1 cellular context compared by ENCODE assay signal in the genomic region with DNA sequence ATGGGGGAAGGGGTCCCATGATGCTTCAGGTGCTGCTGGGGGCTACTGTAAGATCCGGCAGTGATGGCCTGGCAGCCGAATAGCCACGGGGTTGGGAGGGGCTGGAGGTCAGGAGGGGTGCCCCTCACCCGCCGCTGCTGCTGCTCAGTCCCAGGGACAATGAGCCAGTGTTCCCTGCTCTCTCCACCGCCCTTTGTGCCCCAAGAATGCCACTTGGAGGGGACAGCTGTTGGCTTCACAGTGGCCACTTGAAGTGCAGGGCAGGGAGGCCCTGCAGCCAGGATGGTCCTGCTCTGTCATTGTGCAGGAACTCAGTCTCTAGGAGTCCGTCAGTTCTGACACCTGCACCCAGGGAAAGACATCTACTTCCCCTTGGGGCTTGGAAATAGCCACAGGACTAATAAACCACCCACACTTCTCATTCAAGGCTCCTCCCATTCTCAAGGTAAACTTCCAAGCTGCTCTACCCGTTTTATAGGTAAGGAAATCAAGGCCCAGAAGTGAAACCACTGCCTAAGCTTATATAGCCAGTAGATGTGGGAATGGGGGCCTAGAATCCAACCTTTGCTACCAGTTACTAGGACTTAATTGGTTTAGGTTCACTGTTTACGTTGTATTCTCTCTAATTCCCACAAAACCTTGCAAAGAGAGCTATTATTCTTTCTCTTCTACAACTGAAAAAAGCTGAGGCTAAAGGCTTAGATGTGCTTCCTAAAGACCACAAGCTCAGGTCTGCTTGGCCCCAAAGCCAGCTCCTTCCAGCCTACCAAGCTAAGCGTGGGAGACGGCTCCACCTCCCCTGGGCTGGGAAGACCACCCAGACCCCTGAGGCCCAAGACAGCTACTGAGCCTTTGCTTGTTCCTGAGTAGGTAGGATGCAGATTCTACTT.
TF ChIP-seq lines count a peak whose summit lies in the region.

No MANE protein-coding gene starts in this region.

TF ChIP-seq in HepG2, 621 proteins besides CTCF, POLR2A, EP300 and RAD21 (continued from another document):
- TF ChIP-seq CBFB (CRISPR knock-in tag; IDR thresholded peaks at IDR 0.05) (0 out of 2 replicates have a peak, but pooled peaks have one; percentile 26), SALL1 (CRISPR knock-in tag; IDR thresholded peaks at IDR 0.05) (peak; percentile 48; the same call in 1 of the 2 replicates), HNF4G (IDR thresholded peaks at IDR 0.05; ENCODE audit: borderline replicate concordance, low read depth, low read length) (peak; percentile 41; the same call in 1 of the 2 replicates), HNF4G (CRISPR knock-in tag; IDR thresholded peaks at IDR 0.05; ENCODE audit: borderline replicate concordance, low read depth) (no peak), TBX2 (CRISPR knock-in tag; IDR thresholded peaks at IDR 0.05; ENCODE audit: borderline replicate concordance) (peak; percentile 33; the same call in 1 of the 2 replicates), NR2F6 (IDR thresholded peaks at IDR 0.05) (peak; percentile 46; the same call in 1 of the 2 replicates), NR2F6 (CRISPR knock-in tag; IDR thresholded peaks at IDR 0.05) (peak; percentile 56; the same call in 1 of the 2 replicates), TOPORS (CRISPR knock-in tag; IDR thresholded peaks at IDR 0.05) (0 out of 2 replicates have a peak, but pooled peaks have one; percentile 12), SP1 (IDR thresholded peaks at IDR 0.05) (no peak), SP1 (CRISPR knock-in tag; IDR thresholded peaks at IDR 0.05) (peak; percentile 37)
- TF ChIP-seq, protein P1, sequence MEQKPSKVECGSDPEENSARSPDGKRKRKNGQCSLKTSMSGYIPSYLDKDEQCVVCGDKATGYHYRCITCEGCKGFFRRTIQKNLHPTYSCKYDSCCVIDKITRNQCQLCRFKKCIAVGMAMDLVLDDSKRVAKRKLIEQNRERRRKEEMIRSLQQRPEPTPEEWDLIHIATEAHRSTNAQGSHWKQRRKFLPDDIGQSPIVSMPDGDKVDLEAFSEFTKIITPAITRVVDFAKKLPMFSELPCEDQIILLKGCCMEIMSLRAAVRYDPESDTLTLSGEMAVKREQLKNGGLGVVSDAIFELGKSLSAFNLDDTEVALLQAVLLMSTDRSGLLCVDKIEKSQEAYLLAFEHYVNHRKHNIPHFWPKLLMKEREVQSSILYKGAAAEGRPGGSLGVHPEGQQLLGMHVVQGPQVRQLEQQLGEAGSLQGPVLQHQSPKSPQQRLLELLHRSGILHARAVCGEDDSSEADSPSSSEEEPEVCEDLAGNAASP (CRISPR knock-in tag; IDR thresholded peaks at IDR 0.05; ENCODE audit: borderline replicate concordance) = 0 out of 2 replicates have a peak, but pooled peaks have one; percentile 32
- TF ChIP-seq, protein P2, sequence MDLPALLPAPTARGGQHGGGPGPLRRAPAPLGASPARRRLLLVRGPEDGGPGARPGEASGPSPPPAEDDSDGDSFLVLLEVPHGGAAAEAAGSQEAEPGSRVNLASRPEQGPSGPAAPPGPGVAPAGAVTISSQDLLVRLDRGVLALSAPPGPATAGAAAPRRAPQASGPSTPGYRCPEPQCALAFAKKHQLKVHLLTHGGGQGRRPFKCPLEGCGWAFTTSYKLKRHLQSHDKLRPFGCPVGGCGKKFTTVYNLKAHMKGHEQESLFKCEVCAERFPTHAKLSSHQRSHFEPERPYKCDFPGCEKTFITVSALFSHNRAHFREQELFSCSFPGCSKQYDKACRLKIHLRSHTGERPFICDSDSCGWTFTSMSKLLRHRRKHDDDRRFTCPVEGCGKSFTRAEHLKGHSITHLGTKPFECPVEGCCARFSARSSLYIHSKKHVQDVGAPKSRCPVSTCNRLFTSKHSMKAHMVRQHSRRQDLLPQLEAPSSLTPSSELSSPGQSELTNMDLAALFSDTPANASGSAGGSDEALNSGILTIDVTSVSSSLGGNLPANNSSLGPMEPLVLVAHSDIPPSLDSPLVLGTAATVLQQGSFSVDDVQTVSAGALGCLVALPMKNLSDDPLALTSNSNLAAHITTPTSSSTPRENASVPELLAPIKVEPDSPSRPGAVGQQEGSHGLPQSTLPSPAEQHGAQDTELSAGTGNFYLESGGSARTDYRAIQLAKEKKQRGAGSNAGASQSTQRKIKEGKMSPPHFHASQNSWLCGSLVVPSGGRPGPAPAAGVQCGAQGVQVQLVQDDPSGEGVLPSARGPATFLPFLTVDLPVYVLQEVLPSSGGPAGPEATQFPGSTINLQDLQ (CRISPR knock-in tag; IDR thresholded peaks at IDR 0.05) = peak; percentile 24; the same call in 1 of the 2 replicates
- TF ChIP-seq, protein P3, sequence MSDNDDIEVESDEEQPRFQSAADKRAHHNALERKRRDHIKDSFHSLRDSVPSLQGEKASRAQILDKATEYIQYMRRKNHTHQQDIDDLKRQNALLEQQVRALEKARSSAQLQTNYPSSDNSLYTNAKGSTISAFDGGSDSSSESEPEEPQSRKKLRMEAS (IDR thresholded peaks at IDR 0.05) = 0 out of 2 replicates have a peak, but pooled peaks have one; percentile 18
- TF ChIP-seq, protein P4, sequence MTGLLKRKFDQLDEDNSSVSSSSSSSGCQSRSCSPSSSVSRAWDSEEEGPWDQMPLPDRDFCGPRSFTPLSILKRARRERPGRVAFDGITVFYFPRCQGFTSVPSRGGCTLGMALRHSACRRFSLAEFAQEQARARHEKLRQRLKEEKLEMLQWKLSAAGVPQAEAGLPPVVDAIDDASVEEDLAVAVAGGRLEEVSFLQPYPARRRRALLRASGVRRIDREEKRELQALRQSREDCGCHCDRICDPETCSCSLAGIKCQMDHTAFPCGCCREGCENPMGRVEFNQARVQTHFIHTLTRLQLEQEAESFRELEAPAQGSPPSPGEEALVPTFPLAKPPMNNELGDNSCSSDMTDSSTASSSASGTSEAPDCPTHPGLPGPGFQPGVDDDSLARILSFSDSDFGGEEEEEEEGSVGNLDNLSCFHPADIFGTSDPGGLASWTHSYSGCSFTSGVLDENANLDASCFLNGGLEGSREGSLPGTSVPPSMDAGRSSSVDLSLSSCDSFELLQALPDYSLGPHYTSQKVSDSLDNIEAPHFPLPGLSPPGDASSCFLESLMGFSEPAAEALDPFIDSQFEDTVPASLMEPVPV (CRISPR knock-in tag; IDR thresholded peaks at IDR 0.05) = 0 out of 2 replicates have a peak, but pooled peaks have one; percentile 64
- TF ChIP-seq, protein P5, sequence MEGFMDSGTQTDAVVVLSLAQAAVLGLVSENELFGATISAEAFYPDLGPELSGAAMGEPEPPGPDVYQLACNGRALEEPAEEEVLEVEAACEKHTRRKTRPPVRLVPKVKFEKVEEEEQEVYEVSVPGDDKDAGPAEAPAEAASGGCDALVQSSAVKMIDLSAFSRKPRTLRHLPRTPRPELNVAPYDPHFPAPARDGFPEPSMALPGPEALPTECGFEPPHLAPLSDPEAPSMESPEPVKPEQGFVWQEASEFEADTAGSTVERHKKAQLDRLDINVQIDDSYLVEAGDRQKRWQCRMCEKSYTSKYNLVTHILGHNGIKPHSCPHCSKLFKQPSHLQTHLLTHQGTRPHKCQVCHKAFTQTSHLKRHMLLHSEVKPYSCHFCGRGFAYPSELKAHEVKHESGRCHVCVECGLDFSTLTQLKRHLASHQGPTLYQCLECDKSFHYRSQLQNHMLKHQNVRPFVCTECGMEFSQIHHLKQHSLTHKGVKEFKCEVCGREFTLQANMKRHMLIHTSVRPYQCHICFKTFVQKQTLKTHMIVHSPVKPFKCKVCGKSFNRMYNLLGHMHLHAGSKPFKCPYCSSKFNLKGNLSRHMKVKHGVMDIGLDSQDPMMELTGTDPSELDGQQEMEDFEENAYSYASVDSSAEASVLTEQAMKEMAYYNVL (CRISPR knock-in tag; IDR thresholded peaks at IDR 0.05; ENCODE audit: borderline replicate concordance) = 0 out of 2 replicates have a peak, but pooled peaks have one; percentile 52
- TF ChIP-seq, protein P6, sequence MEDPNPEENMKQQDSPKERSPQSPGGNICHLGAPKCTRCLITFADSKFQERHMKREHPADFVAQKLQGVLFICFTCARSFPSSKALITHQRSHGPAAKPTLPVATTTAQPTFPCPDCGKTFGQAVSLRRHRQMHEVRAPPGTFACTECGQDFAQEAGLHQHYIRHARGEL (CRISPR knock-in tag; IDR thresholded peaks at IDR 0.05) = no peak
- TF ChIP-seq, protein P7, sequence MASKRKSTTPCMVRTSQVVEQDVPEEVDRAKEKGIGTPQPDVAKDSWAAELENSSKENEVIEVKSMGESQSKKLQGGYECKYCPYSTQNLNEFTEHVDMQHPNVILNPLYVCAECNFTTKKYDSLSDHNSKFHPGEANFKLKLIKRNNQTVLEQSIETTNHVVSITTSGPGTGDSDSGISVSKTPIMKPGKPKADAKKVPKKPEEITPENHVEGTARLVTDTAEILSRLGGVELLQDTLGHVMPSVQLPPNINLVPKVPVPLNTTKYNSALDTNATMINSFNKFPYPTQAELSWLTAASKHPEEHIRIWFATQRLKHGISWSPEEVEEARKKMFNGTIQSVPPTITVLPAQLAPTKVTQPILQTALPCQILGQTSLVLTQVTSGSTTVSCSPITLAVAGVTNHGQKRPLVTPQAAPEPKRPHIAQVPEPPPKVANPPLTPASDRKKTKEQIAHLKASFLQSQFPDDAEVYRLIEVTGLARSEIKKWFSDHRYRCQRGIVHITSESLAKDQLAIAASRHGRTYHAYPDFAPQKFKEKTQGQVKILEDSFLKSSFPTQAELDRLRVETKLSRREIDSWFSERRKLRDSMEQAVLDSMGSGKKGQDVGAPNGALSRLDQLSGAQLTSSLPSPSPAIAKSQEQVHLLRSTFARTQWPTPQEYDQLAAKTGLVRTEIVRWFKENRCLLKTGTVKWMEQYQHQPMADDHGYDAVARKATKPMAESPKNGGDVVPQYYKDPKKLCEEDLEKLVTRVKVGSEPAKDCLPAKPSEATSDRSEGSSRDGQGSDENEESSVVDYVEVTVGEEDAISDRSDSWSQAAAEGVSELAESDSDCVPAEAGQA (IDR thresholded peaks at IDR 0.05; ENCODE audit: low read depth) = no peak
- TF ChIP-seq, protein P7 (CRISPR knock-in tag; IDR thresholded peaks at IDR 0.05; ENCODE audit: borderline replicate concordance) = no peak
